ENCODE assay signal across 22 cellular contexts in genomic region chr7:111806232-111806631, GRCh38.
DNase-seq lines count a peak whose midpoint lies in the region; ATAC-seq, FAIRE-seq and TF ChIP-seq lines count a peak whose summit lies in the region.
"Had no signal": no experiment of that assay in that cellular context is flagged by ENCODE, and none has a peak within 500 bp of the region (broad histone marks: within the 10 kb centered on the region; RNA-seq: fewer than 3 reads in every experiment).

No MANE protein-coding gene starts in this region.

- H3K27ac ChIP-seq in IMR-90 (ENCODE audit: insufficient read depth, low read length), result no peak overlapping the region
- no peak overlapping the region for H3K27ac ChIP-seq in GM12878 (ENCODE audit: control insufficient read depth, insufficient read depth)
- H3K27ac ChIP-seq: A549; BLaER1 treated with 17β-estradiol and CSF1 and Interleukin-3, amounts not matched to agents 10 nM and 100 nM had no signal

- 91% methylated on average over 4 of the region's 4 CpGs; no CpG with 5 or more reads in 1 of the 2 experiments for WGBS in IMR-90 (ENCODE audit: extremely low coverage in 2 of 2, insufficient read length in 1 of 2), 2 experiments
- whole genome bisulfite sequencing in GM12878 (ENCODE audit: insufficient coverage, insufficient replicate concordance, low lambda C conversion rate, missing lambda C conversion rate), result 78% methylated on average over 4 of the region's 4 CpGs

- in situ Hi-C loops in IMR-90 (cut with MboI; ENCODE audit: low sequenced_read_pairs), result no loop called here
- in situ Hi-C loops in GM12878 (cut with MboI), result no loop called here

- no peaks in the 10 kb centered on the region for H3K79me1 ChIP-seq in IMR-90 (ENCODE audit: low read depth in 1 of 2, low read length in 2 of 2)

- no peak overlapping the region for H3K4me3 Mint-ChIP-seq in nephron progenitor cell
- no peak overlapping the region for H3K4me3 Mint-ChIP-seq in activated naive CD4-positive, alpha-beta T cell treated with anti-CD3 and anti-CD28 coated beads for 36 hours
- H3K4me3 Mint-ChIP-seq: CD14-positive monocyte; CD4-positive, alpha-beta T cell; CD8-positive, alpha-beta memory T cell; HFFc6 had no signal

- ATAC-seq in IMR-90 (ENCODE audit: low read depth) (no peak), GM12878 (no peak)
- ATAC-seq: A549 had no signal

- H3K27ac Mint-ChIP-seq in nephron progenitor cell, result peak overlapping the region; percentile 39
- H3K27ac Mint-ChIP-seq in activated naive CD4-positive, alpha-beta T cell treated with anti-CD3 and anti-CD28 coated beads for 36 hours, result no peak overlapping the region
- H3K27ac Mint-ChIP-seq: CD14-positive monocyte; CD4-positive, alpha-beta T cell; CD8-positive, alpha-beta memory T cell; HFFc6 had no signal

- TF ChIP-seq RAD21 in IMR-90 (IDR thresholded peaks at IDR 0.05; ENCODE audit: low read length), result no peak
- no peak for TF ChIP-seq RAD21 in GM12878 (IDR thresholded peaks at IDR 0.05; ENCODE audit: insufficient read depth, low read depth, low read length)

- no peak overlapping the region for H4K5ac ChIP-seq in IMR-90 (ENCODE audit: low read depth, low read length)

- H2BK15ac ChIP-seq in IMR-90 (ENCODE audit: low read depth, low read length), result no peak overlapping the region

- H2BK20ac ChIP-seq in IMR-90 (ENCODE audit: low read depth, low read length), result no peak overlapping the region

- H3K79me2 ChIP-seq in GM12878 (ENCODE audit: control insufficient read depth, insufficient read depth, low read length), result no peaks in the 10 kb centered on the region

- H3K4ac ChIP-seq in IMR-90 (ENCODE audit: low read depth, low read length), result no peak overlapping the region

- H3K23ac ChIP-seq in IMR-90 (ENCODE audit: low read depth, low read length), result no peak overlapping the region

- no peak overlapping the region for H4K91ac ChIP-seq in IMR-90 (ENCODE audit: insufficient read depth, low read depth, low read length)

- H4K20me1 ChIP-seq in IMR-90 (ENCODE audit: insufficient read depth, low read length), result no peaks in the 10 kb centered on the region
- H4K20me1 ChIP-seq in GM12878 (ENCODE audit: control insufficient read depth, insufficient read depth), result no peaks in the 10 kb centered on the region

- dilution Hi-C loops in IMR-90 (cut with HindIII; ENCODE audit: low sequenced_read_pairs, unreplicated experiment), result no loop called here

- no peak overlapping the region for H3K56ac ChIP-seq in IMR-90 (ENCODE audit: extremely low read depth, insufficient read depth, low read length)

- no peak for DNase-seq in IMR-90
- no peak for DNase-seq in GM12878 (ENCODE audit: low read depth, low spot score)
- no peak for DNase-seq in nephron progenitor cell
- DNase-seq in dedifferentiated amniotic fluid mesenchymal stem cell (ENCODE audit: extremely low spot score), result no peak
- DNase-seq in activated naive CD4-positive, alpha-beta T cell treated with anti-CD3 and anti-CD28 coated beads for 36 hours, result no peak
- no peak for DNase-seq in NCI-H524 treated with DMSO at 0.1 percent for 48 hours (lab: John Stamatoyannopoulos, UW)
- DNase-seq: 8988T; ACHN; AML-193; BE2C; CD4-positive, alpha-beta T cell; CD8-positive, alpha-beta memory T cell; DMS53; DMS79 treated with DMSO at 0.1 percent for 48 hours; GF-D8; GOT3; HFFc6 had no signal

- no peaks in the 10 kb centered on the region; the same call in 1 of the 2 replicates for H3K36me3 ChIP-seq in IMR-90 (ENCODE audit: control insufficient read depth, insufficient read depth, low read length)
- no peaks in the 10 kb centered on the region for H3K36me3 ChIP-seq in GM12878 (ENCODE audit: control insufficient read depth in 2 of 2, insufficient read depth in 2 of 2, low read length in 1 of 2)
- H3K36me3 ChIP-seq: BE2C, HAP-1 had no signal

- TF ChIP-seq POLR2A in IMR-90 (IDR thresholded peaks at IDR 0.05; ENCODE audit: low read depth, low read length), result no peak
- no peak for TF ChIP-seq POLR2A in GM12878 (IDR thresholded peaks at IDR 0.05; ENCODE audit: low read depth, low read length)

- no peak overlapping the region for H2AK9ac ChIP-seq in IMR-90 (replicated peaks; ENCODE audit: low read depth, low read length, poor library complexity)

- H3K9me3 ChIP-seq in IMR-90 (ENCODE audit: control insufficient read depth, insufficient read depth, low read length), result no peaks in the 10 kb centered on the region
- no peaks in the 10 kb centered on the region for H3K9me3 ChIP-seq in GM12878 (replicated peaks; ENCODE audit: control insufficient read depth, insufficient read depth, low read length)
- H3K9me3 ChIP-seq: A549, BE2C, HAP-1 had no signal

- H3K4me2 ChIP-seq in IMR-90 (ENCODE audit: low read depth, low read length), result no peak overlapping the region
- H3K4me2 ChIP-seq in GM12878 (ENCODE audit: control insufficient read depth, insufficient read depth), result no peak overlapping the region
- H3K4me2 ChIP-seq: A549; BLaER1 treated with 17β-estradiol and CSF1 and Interleukin-3, amounts not matched to agents 10 nM and 100 nM had no signal

- no peak overlapping the region for H2BK120ac ChIP-seq in IMR-90 (ENCODE audit: low read depth, low read length)

- H3K4me1 ChIP-seq in IMR-90 (ENCODE audit: control insufficient read depth, insufficient read depth, low read length), result no peaks in the 10 kb centered on the region
- no peaks in the 10 kb centered on the region for H3K4me1 ChIP-seq in GM12878 (ENCODE audit: control insufficient read depth, insufficient read depth, low read length)
- H3K4me1 ChIP-seq: BE2C; BLaER1 treated with 17β-estradiol and CSF1 and Interleukin-3, amounts not matched to agents 10 nM and 100 nM; HAP-1 had no signal

- H4K8ac ChIP-seq in IMR-90 (ENCODE audit: low read depth in 2 of 2, low read length in 2 of 2), result no peak overlapping the region

- SMC1A ChIA-PET in GM12878 (lab: Charles Lee; ENCODE audit: uncharacterized antibody, unreplicated experiment), result no interaction called here

- intact Hi-C loops in IMR-90 (cut with micrococcal nuclease) (no loop called here), GM12878 (cut with micrococcal nuclease; ENCODE audit: unreplicated experiment) (no loop called here)
- intact Hi-C loops in activated naive CD4-positive, alpha-beta T cell treated with anti-CD3 and anti-CD28 coated beads for 36 hours (cut with micrococcal nuclease), result no loop called here

- H3K27me3 ChIP-seq in IMR-90 (ENCODE audit: control insufficient read depth, insufficient read depth, low read length) (no peaks in the 10 kb centered on the region), GM12878 (replicated peaks in 1 of 2; ENCODE audit: control insufficient read depth in 2 of 2, insufficient read depth in 2 of 2, low read length in 1 of 2) (no peaks in the 10 kb centered on the region)
- H3K27me3 ChIP-seq: BE2C; BLaER1 treated with 17β-estradiol and CSF1 and Interleukin-3, amounts not matched to agents 10 nM and 100 nM had no signal

- no peak overlapping the region for H3K14ac ChIP-seq in IMR-90 (replicated peaks; ENCODE audit: low read depth, low read length)

- H3K9me1 ChIP-seq in IMR-90 (ENCODE audit: insufficient read depth, low read length), result no peaks in the 10 kb centered on the region

- H3K9ac ChIP-seq in IMR-90 (ENCODE audit: low read depth, low read length), result no peak overlapping the region
- no peak overlapping the region for H3K9ac ChIP-seq in GM12878 (ENCODE audit: control insufficient read depth, insufficient read depth, low read length)
- H3K9ac ChIP-seq: BLaER1 treated with 17β-estradiol and CSF1 and Interleukin-3, amounts not matched to agents 10 nM and 100 nM had no signal

- H3K9me3 Mint-ChIP-seq in nephron progenitor cell, result peaks cover 28% of the 10 kb centered on the region
- H3K9me3 Mint-ChIP-seq in activated naive CD4-positive, alpha-beta T cell treated with anti-CD3 and anti-CD28 coated beads for 36 hours, result peaks cover 4% of the 10 kb centered on the region
- H3K9me3 Mint-ChIP-seq: HFFc6 had no signal

- no peak for TF ChIP-seq EP300 in GM12878 (IDR thresholded peaks at IDR 0.05; ENCODE audit: borderline replicate concordance in 1 of 2, control insufficient read depth in 1 of 2, low read depth in 2 of 2, low read length in 2 of 2)

- POLR2A ChIA-PET in IMR-90 (lab: Charles Lee; ENCODE audit: unreplicated experiment) (no interaction called here), GM12878 (lab: Charles Lee) (no interaction called here)

- peaks cover 6% of the 10 kb centered on the region for H3K4me1 Mint-ChIP-seq in nephron progenitor cell
- H3K4me1 Mint-ChIP-seq in activated naive CD4-positive, alpha-beta T cell treated with anti-CD3 and anti-CD28 coated beads for 36 hours (ENCODE audit: low read depth), result no peaks in the 10 kb centered on the region
- H3K4me1 Mint-ChIP-seq: CD14-positive monocyte; CD8-positive, alpha-beta memory T cell had no signal

- no peak overlapping the region for H3K4me3 ChIP-seq in IMR-90 (ENCODE audit: insufficient read depth, low read depth, low read length)
- no peak overlapping the region for H3K4me3 ChIP-seq in GM12878
- H3K4me3 ChIP-seq: A549; BLaER1 treated with 17β-estradiol and CSF1 and Interleukin-3, amounts not matched to agents 10 nM and 100 nM; HAP-1 had no signal

- no peak overlapping the region for H3K18ac ChIP-seq in IMR-90 (ENCODE audit: low read depth, low read length)

- no peak overlapping the region for H2AFZ ChIP-seq in IMR-90 (replicated peaks; ENCODE audit: low read length, poor library complexity)
- H2AFZ ChIP-seq in GM12878 (ENCODE audit: control insufficient read depth, low read depth, low read length), result no peak overlapping the region

- H2AK5ac ChIP-seq in IMR-90 (ENCODE audit: low read depth, low read length), result no peak overlapping the region

- H3K27me3 Mint-ChIP-seq in nephron progenitor cell (ENCODE audit: low read depth, poor library complexity), result no peaks in the 10 kb centered on the region
- H3K27me3 Mint-ChIP-seq in activated naive CD4-positive, alpha-beta T cell treated with anti-CD3 and anti-CD28 coated beads for 36 hours (ENCODE audit: low read depth), result peaks cover 8% of the 10 kb centered on the region
- H3K27me3 Mint-ChIP-seq: CD4-positive, alpha-beta T cell; CD8-positive, alpha-beta memory T cell had no signal

- CTCF ChIA-PET in IMR-90 (lab: Yijun Ruan, JAX), result interaction anchor here (1.4 kb wide), 1 partner anchor 11 kb away, joined by 3 read pairs; no protein-coding TSS in a partner anchor
- CTCF ChIA-PET in GM12878 (lab: Yijun Ruan, JAX), result no interaction called here
- CTCF ChIA-PET in activated naive CD4-positive, alpha-beta T cell treated with anti-CD3 and anti-CD28 coated beads for 36 hours (lab: Charles Lee), result no interaction called here

- BruUV-seq in IMR-90 (replicated peaks; lab: Mats Ljungman, UMichigan), result no TSS peak
- no TSS peak for BruUV-seq in GM12878 (replicated peaks; lab: Mats Ljungman, UMichigan)

- RAD21 ChIA-PET in GM12878 (lab: Charles Lee; ENCODE audit: unreplicated experiment), result no interaction called here

- peaks cover 51% of the 10 kb centered on the region for H3K36me3 Mint-ChIP-seq in nephron progenitor cell (ENCODE audit: low read depth)
- no peaks in the 10 kb centered on the region for H3K36me3 Mint-ChIP-seq in activated naive CD4-positive, alpha-beta T cell treated with anti-CD3 and anti-CD28 coated beads for 36 hours (ENCODE audit: low read depth)
- H3K36me3 Mint-ChIP-seq: CD14-positive monocyte; CD8-positive, alpha-beta memory T cell had no signal

- peak; percentile 44 for FAIRE-seq in GM12878 (lab: Jason Lieb, UNC)
- FAIRE-seq: A549, H54 had no signal

- TF ChIP-seq CTCF in IMR-90 (conservative IDR thresholded peaks at IDR 0.05; ENCODE audit: low read depth, low read length) (no peak), GM12878 (IDR thresholded peaks at IDR 0.05 in 2 of 3, conservative IDR thresholded peaks at IDR 0.05 in 1 of 3; ENCODE audit: control insufficient read depth in 2 of 3, extremely low read depth in 1 of 3, insufficient read depth in 1 of 3, low read depth in 3 of 3, low read length in 3 of 3) (no peak), nephron progenitor cell (IDR thresholded peaks at IDR 0.05) (no peak)

- H2BK5ac ChIP-seq in IMR-90 (ENCODE audit: low read depth, low read length, poor library complexity, severe bottlenecking), result no peak overlapping the region
